ENCODE assay signal across 1 cellular context in the genomic region with DNA sequence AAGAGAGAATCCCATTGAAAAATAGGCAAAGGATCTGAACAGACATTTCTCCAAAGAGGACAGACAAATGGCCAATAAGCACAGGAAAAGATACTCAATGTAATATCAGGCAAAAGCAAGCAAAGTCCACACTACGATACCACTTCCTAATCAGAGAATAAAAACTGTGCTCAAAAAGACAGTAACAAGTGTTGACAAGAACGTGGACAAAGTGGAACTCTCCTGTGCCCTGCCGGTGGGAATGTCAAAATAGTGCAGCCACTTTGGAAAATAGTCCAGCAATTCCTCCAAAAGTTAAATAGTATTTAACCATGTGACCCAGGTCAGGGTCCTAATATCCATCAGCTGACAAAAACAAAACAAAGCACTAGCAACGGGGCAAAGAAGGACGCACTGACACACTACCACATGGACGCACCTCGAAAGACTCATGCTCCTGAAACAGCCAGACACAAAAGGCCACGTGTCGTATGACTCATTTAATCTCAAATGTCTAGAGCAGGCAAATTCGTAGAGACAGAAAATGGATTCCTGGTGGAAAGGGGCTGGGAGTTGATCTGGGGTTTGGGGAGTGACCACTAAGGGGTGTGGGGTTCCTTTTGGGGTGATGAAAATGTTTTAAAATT.
TF ChIP-seq lines count a peak whose summit lies in the region.

No MANE protein-coding gene starts in this region.

TF ChIP-seq in K562, 482 proteins besides CTCF, POLR2A, EP300 and RAD21 (continued from another document and continues in another):
- TF ChIP-seq AFF1 (IDR thresholded peaks at IDR 0.05; ENCODE audit: low read depth in 1 of 2, partially characterized antibody in 2 of 2) = no peak
- no peak for TF ChIP-seq POLR3G (IDR thresholded peaks at IDR 0.05; ENCODE audit: extremely low read depth, insufficient read length, insufficient replicate concordance)
- no peak for TF ChIP-seq SREBF1 (IDR thresholded peaks at IDR 0.05; ENCODE audit: borderline replicate concordance, low read depth, low read length)
- TF ChIP-seq MAFF (IDR thresholded peaks at IDR 0.05; ENCODE audit: low read length) = no peak
- no peak for TF ChIP-seq ZKSCAN8 (CRISPR knock-in tag; IDR thresholded peaks at IDR 0.05)
- no peak for TF ChIP-seq RBFOX2 (IDR thresholded peaks at IDR 0.05; ENCODE audit: low read depth, low read length)
- peak; percentile 80 for TF ChIP-seq L3MBTL2 (IDR thresholded peaks at IDR 0.05)
- no peak for TF ChIP-seq ZBTB1 (CRISPR knock-in tag; IDR thresholded peaks at IDR 0.05; ENCODE audit: borderline replicate concordance, low read depth)
- no peak for TF ChIP-seq TCF7 (IDR thresholded peaks at IDR 0.05; ENCODE audit: borderline replicate concordance)
- no peak for TF ChIP-seq MYBL2 (IDR thresholded peaks at IDR 0.05; ENCODE audit: low read depth)
- no peak for TF ChIP-seq MYBL2 (CRISPR knock-in tag; IDR thresholded peaks at IDR 0.05; ENCODE audit: borderline replicate concordance)
- TF ChIP-seq, protein P1, sequence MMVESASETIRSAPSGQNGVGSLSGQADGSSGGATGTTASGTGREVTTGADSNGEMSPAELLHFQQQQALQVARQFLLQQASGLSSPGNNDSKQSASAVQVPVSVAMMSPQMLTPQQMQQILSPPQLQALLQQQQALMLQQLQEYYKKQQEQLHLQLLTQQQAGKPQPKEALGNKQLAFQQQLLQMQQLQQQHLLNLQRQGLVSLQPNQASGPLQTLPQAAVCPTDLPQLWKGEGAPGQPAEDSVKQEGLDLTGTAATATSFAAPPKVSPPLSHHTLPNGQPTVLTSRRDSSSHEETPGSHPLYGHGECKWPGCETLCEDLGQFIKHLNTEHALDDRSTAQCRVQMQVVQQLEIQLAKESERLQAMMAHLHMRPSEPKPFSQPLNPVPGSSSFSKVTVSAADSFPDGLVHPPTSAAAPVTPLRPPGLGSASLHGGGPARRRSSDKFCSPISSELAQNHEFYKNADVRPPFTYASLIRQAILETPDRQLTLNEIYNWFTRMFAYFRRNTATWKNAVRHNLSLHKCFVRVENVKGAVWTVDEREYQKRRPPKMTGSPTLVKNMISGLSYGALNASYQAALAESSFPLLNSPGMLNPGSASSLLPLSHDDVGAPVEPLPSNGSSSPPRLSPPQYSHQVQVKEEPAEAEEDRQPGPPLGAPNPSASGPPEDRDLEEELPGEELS (CRISPR knock-in tag; IDR thresholded peaks at IDR 0.05; ENCODE audit: borderline replicate concordance) = 0 out of 2 replicates have a peak, but pooled peaks have one; percentile 27
- no peak for TF ChIP-seq RFX7 (CRISPR knock-in tag; IDR thresholded peaks at IDR 0.05)
- no peak for TF ChIP-seq MTA3 (IDR thresholded peaks at IDR 0.05; ENCODE audit: borderline replicate concordance)
- TF ChIP-seq EGR1 (conservative IDR thresholded peaks at IDR 0.05) = no peak
- peak; percentile 53; the same call in 1 of the 2 replicates for TF ChIP-seq BCOR (IDR thresholded peaks at IDR 0.05)
- TF ChIP-seq, protein P2, sequence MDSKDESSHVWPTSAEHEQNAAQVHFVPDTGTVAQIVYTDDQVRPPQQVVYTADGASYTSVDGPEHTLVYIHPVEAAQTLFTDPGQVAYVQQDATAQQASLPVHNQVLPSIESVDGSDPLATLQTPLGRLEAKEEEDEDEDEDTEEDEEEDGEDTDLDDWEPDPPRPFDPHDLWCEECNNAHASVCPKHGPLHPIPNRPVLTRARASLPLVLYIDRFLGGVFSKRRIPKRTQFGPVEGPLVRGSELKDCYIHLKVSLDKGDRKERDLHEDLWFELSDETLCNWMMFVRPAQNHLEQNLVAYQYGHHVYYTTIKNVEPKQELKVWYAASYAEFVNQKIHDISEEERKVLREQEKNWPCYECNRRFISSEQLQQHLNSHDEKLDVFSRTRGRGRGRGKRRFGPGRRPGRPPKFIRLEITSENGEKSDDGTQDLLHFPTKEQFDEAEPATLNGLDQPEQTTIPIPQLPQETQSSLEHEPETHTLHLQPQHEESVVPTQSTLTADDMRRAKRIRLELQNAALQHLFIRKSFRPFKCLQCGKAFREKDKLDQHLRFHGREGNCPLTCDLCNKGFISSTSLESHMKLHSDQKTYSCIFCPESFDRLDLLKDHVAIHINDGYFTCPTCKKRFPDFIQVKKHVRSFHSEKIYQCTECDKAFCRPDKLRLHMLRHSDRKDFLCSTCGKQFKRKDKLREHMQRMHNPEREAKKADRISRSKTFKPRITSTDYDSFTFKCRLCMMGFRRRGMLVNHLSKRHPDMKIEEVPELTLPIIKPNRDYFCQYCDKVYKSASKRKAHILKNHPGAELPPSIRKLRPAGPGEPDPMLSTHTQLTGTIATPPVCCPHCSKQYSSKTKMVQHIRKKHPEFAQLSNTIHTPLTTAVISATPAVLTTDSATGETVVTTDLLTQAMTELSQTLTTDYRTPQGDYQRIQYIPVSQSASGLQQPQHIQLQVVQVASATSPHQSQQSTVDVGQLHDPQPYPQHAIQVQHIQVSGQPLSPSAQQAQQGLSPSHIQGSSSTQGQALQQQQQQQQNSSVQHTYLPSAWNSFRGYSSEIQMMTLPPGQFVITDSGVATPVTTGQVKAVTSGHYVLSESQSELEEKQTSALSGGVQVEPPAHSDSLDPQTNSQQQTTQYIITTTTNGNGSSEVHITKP (IDR thresholded peaks at IDR 0.05; ENCODE audit: partially characterized antibody) = no peak
- TF ChIP-seq RBM15 (IDR thresholded peaks at IDR 0.05; ENCODE audit: insufficient read depth, low read length) = no peak
- TF ChIP-seq NELFE (IDR thresholded peaks at IDR 0.05; ENCODE audit: insufficient read depth, insufficient read length) = no peak
- no peak for TF ChIP-seq ZNF224 (CRISPR knock-in tag; IDR thresholded peaks at IDR 0.05)
- no peak for TF ChIP-seq FOXA3 (CRISPR knock-in tag; conservative IDR thresholded peaks at IDR 0.05 in 1 of 2, IDR thresholded peaks at IDR 0.05 in 1 of 2)
- TF ChIP-seq TEAD2 (tag; IDR thresholded peaks at IDR 0.05) = no peak
- TF ChIP-seq NCOA6 (IDR thresholded peaks at IDR 0.05) = no peak
- no peak for TF ChIP-seq ZNF174 (CRISPR knock-in tag; IDR thresholded peaks at IDR 0.05)
- TF ChIP-seq FOS (IDR thresholded peaks at IDR 0.05; ENCODE audit: extremely low read depth, insufficient read length) = no peak
- TF ChIP-seq CHD2 (IDR thresholded peaks at IDR 0.05; ENCODE audit: low read depth, low read length) = no peak
- TF ChIP-seq, protein P3, sequence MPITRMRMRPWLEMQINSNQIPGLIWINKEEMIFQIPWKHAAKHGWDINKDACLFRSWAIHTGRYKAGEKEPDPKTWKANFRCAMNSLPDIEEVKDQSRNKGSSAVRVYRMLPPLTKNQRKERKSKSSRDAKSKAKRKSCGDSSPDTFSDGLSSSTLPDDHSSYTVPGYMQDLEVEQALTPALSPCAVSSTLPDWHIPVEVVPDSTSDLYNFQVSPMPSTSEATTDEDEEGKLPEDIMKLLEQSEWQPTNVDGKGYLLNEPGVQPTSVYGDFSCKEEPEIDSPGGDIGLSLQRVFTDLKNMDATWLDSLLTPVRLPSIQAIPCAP (CRISPR knock-in tag; IDR thresholded peaks at IDR 0.05; ENCODE audit: borderline replicate concordance) = no peak
- no peak for TF ChIP-seq VEZF1 (CRISPR knock-in tag; IDR thresholded peaks at IDR 0.05)
- no peak for TF ChIP-seq PTRF (tag; IDR thresholded peaks at IDR 0.05)
- TF ChIP-seq ZFP36 (IDR thresholded peaks at IDR 0.05; ENCODE audit: low read depth, low read length, partially characterized antibody) = peak; percentile 71
- no peak for TF ChIP-seq SRF (CRISPR knock-in tag; IDR thresholded peaks at IDR 0.05)
- TF ChIP-seq KAT2B (IDR thresholded peaks at IDR 0.05; ENCODE audit: low read depth, low read length) = no peak
- no peak for TF ChIP-seq ZC3H4 (CRISPR knock-in tag; IDR thresholded peaks at IDR 0.05; ENCODE audit: borderline replicate concordance)
- TF ChIP-seq, protein P4, sequence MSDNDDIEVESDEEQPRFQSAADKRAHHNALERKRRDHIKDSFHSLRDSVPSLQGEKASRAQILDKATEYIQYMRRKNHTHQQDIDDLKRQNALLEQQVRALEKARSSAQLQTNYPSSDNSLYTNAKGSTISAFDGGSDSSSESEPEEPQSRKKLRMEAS (CRISPR knock-in tag; IDR thresholded peaks at IDR 0.05) = peak; percentile 83
- 0 out of 2 replicates have a peak, but pooled peaks have one; percentile 52 for TF ChIP-seq XRCC3 (IDR thresholded peaks at IDR 0.05)
- TF ChIP-seq KLF10 (CRISPR knock-in tag; IDR thresholded peaks at IDR 0.05) = no peak
- no peak for TF ChIP-seq ZNF212 (CRISPR knock-in tag; IDR thresholded peaks at IDR 0.05)
- TF ChIP-seq PRPF4 (IDR thresholded peaks at IDR 0.05; ENCODE audit: insufficient read depth, low read depth, low read length, poor library complexity, severe bottlenecking) = no peak
- no peak for TF ChIP-seq ZNF699 (CRISPR knock-in tag; IDR thresholded peaks at IDR 0.05; ENCODE audit: insufficient replicate concordance)
- TF ChIP-seq MEF2A (IDR thresholded peaks at IDR 0.05; ENCODE audit: control insufficient read depth, low read depth, low read length) = no peak
- TF ChIP-seq POLR2AphosphoS5 (IDR thresholded peaks at IDR 0.05; ENCODE audit: control insufficient read depth, insufficient read depth, low read depth, low read length) = peak; percentile 27; the same call in 1 of the 2 replicates
- no peak for TF ChIP-seq ZNF217 (CRISPR knock-in tag; IDR thresholded peaks at IDR 0.05)
- TF ChIP-seq ZNF253 (CRISPR knock-in tag; conservative IDR thresholded peaks at IDR 0.05) = no peak
- TF ChIP-seq MNT (conservative IDR thresholded peaks at IDR 0.05) = peak; percentile 64 to 83
- no peak for TF ChIP-seq ESRRB (CRISPR knock-in tag; IDR thresholded peaks at IDR 0.05; ENCODE audit: borderline replicate concordance)
- peak; percentile 5 to 44; a peak in 1 of 4 replicates for TF ChIP-seq TRIM24 (IDR thresholded peaks at IDR 0.05)
- TF ChIP-seq JUNB (CRISPR knock-in tag; conservative IDR thresholded peaks at IDR 0.05) = no peak
- no peak for TF ChIP-seq CBFA2T2 (conservative IDR thresholded peaks at IDR 0.05)
- no peak for TF ChIP-seq SRSF7 (optimal IDR thresholded peaks at IDR 0.05; ENCODE audit: low read depth, low read length)
- TF ChIP-seq, protein P5, sequence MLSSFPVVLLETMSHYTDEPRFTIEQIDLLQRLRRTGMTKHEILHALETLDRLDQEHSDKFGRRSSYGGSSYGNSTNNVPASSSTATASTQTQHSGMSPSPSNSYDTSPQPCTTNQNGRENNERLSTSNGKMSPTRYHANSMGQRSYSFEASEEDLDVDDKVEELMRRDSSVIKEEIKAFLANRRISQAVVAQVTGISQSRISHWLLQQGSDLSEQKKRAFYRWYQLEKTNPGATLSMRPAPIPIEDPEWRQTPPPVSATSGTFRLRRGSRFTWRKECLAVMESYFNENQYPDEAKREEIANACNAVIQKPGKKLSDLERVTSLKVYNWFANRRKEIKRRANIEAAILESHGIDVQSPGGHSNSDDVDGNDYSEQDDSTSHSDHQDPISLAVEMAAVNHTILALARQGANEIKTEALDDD (IDR thresholded peaks at IDR 0.05) = no peak
- TF ChIP-seq FIP1L1 (IDR thresholded peaks at IDR 0.05; ENCODE audit: low read depth, low read length, poor library complexity, severe bottlenecking) = no peak
